1 cellular context compared by ENCODE assay signal in the genomic region with DNA sequence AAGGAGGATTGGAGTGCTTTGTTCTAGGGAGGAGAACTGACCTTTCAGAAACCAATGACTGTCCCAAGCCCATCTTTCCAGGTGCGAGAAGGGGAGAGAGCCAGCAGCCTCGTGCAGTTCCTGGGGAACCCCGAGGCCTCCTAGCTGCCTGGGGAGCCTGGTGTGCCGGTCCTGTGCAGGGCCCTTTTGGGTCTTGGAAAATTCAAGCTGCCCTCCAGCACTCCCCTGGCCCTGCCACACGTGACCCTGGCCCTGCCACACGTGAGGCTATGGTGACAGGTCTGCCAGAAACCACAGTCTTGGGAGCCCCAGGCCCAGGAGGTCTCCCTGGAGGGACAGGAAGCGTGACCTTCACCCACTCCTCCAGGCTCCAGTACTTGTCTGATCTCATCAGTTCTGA.
TF ChIP-seq lines count a peak whose summit lies in the region.

No MANE protein-coding gene starts in this region.

TF ChIP-seq in GM23338, 12 proteins besides CTCF, POLR2A, EP300 and RAD21 (continued from another document):
- TF ChIP-seq ZNF462 (CRISPR knock-in tag; IDR thresholded peaks at IDR 0.05) (no peak), CREB1 (CRISPR knock-in tag; IDR thresholded peaks at IDR 0.05; ENCODE audit: low read depth) (no peak), EZH2phosphoT487 (IDR thresholded peaks at IDR 0.05; ENCODE audit: unreplicated experiment) (no peak), JUNB (IDR thresholded peaks at IDR 0.05; ENCODE audit: unreplicated experiment) (no peak), EZH2 (IDR thresholded peaks at IDR 0.05; ENCODE audit: low read depth, unreplicated experiment) (no peak), ZNF331 (CRISPR knock-in tag; IDR thresholded peaks at IDR 0.05; ENCODE audit: low read depth) (no peak), ETS1 (IDR thresholded peaks at IDR 0.05) (no peak), STAT1 (IDR thresholded peaks at IDR 0.05; ENCODE audit: unreplicated experiment) (no peak), NANOG (IDR thresholded peaks at IDR 0.05; ENCODE audit: borderline replicate concordance) (no peak), POLR2AphosphoS5 (IDR thresholded peaks at IDR 0.05; ENCODE audit: low read depth) (no peak)
